1 cellular context compared by ENCODE assay signal in genomic region chr2:37196320-37197195, GRCh38.
TF ChIP-seq lines count a peak whose summit lies in the region.

TSS of gene CEBPZOS (plus strand) at chr2:37196496. CDS start at chr2:37199705, 3,209 bp downstream.

TF ChIP-seq in HepG2, 621 proteins besides CTCF, POLR2A, EP300 and RAD21 (continued from another document and continues in another):
- TF ChIP-seq, protein P1, sequence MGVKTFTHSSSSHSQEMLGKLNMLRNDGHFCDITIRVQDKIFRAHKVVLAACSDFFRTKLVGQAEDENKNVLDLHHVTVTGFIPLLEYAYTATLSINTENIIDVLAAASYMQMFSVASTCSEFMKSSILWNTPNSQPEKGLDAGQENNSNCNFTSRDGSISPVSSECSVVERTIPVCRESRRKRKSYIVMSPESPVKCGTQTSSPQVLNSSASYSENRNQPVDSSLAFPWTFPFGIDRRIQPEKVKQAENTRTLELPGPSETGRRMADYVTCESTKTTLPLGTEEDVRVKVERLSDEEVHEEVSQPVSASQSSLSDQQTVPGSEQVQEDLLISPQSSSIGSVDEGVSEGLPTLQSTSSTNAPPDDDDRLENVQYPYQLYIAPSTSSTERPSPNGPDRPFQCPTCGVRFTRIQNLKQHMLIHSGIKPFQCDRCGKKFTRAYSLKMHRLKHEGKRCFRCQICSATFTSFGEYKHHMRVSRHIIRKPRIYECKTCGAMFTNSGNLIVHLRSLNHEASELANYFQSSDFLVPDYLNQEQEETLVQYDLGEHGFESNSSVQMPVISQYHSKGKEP (CRISPR knock-in tag; IDR thresholded peaks at IDR 0.05), result peak; percentile 85
- TF ChIP-seq SPEN (CRISPR knock-in tag; IDR thresholded peaks at IDR 0.05; ENCODE audit: low read depth), result peak; percentile 92
- no peak for TF ChIP-seq KLF12 (CRISPR knock-in tag; IDR thresholded peaks at IDR 0.05; ENCODE audit: borderline replicate concordance)
- TF ChIP-seq ZNF619 (CRISPR knock-in tag; IDR thresholded peaks at IDR 0.05), result 0 out of 2 replicates have a peak, but pooled peaks have one; percentile 50
- peak; percentile 97 for TF ChIP-seq POGK (CRISPR knock-in tag; conservative IDR thresholded peaks at IDR 0.05)
- TF ChIP-seq, protein P2, sequence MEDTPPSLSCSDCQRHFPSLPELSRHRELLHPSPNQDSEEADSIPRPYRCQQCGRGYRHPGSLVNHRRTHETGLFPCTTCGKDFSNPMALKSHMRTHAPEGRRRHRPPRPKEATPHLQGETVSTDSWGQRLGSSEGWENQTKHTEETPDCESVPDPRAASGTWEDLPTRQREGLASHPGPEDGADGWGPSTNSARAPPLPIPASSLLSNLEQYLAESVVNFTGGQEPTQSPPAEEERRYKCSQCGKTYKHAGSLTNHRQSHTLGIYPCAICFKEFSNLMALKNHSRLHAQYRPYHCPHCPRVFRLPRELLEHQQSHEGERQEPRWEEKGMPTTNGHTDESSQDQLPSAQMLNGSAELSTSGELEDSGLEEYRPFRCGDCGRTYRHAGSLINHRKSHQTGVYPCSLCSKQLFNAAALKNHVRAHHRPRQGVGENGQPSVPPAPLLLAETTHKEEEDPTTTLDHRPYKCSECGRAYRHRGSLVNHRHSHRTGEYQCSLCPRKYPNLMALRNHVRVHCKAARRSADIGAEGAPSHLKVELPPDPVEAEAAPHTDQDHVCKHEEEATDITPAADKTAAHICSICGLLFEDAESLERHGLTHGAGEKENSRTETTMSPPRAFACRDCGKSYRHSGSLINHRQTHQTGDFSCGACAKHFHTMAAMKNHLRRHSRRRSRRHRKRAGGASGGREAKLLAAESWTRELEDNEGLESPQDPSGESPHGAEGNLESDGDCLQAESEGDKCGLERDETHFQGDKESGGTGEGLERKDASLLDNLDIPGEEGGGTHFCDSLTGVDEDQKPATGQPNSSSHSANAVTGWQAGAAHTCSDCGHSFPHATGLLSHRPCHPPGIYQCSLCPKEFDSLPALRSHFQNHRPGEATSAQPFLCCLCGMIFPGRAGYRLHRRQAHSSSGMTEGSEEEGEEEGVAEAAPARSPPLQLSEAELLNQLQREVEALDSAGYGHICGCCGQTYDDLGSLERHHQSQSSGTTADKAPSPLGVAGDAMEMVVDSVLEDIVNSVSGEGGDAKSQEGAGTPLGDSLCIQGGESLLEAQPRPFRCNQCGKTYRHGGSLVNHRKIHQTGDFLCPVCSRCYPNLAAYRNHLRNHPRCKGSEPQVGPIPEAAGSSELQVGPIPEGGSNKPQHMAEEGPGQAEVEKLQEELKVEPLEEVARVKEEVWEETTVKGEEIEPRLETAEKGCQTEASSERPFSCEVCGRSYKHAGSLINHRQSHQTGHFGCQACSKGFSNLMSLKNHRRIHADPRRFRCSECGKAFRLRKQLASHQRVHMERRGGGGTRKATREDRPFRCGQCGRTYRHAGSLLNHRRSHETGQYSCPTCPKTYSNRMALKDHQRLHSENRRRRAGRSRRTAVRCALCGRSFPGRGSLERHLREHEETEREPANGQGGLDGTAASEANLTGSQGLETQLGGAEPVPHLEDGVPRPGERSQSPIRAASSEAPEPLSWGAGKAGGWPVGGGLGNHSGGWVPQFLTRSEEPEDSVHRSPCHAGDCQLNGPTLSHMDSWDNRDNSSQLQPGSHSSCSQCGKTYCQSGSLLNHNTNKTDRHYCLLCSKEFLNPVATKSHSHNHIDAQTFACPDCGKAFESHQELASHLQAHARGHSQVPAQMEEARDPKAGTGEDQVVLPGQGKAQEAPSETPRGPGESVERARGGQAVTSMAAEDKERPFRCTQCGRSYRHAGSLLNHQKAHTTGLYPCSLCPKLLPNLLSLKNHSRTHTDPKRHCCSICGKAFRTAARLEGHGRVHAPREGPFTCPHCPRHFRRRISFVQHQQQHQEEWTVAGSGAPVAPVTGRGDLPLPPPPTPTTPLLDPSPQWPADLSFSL (CRISPR knock-in tag; IDR thresholded peaks at IDR 0.05), result no peak
- peak; percentile 72 for TF ChIP-seq SAP130 (CRISPR knock-in tag; IDR thresholded peaks at IDR 0.05; ENCODE audit: low read depth)
- no peak for TF ChIP-seq STAG1 (CRISPR knock-in tag; IDR thresholded peaks at IDR 0.05)
- TF ChIP-seq, protein P3, sequence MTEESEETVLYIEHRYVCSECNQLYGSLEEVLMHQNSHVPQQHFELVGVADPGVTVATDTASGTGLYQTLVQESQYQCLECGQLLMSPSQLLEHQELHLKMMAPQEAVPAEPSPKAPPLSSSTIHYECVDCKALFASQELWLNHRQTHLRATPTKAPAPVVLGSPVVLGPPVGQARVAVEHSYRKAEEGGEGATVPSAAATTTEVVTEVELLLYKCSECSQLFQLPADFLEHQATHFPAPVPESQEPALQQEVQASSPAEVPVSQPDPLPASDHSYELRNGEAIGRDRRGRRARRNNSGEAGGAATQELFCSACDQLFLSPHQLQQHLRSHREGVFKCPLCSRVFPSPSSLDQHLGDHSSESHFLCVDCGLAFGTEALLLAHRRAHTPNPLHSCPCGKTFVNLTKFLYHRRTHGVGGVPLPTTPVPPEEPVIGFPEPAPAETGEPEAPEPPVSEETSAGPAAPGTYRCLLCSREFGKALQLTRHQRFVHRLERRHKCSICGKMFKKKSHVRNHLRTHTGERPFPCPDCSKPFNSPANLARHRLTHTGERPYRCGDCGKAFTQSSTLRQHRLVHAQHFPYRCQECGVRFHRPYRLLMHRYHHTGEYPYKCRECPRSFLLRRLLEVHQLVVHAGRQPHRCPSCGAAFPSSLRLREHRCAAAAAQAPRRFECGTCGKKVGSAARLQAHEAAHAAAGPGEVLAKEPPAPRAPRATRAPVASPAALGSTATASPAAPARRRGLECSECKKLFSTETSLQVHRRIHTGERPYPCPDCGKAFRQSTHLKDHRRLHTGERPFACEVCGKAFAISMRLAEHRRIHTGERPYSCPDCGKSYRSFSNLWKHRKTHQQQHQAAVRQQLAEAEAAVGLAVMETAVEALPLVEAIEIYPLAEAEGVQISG (CRISPR knock-in tag; IDR thresholded peaks at IDR 0.05), result peak; percentile 77
- peak; percentile 63; the same call in 1 of the 2 replicates for TF ChIP-seq KLF6 (CRISPR knock-in tag; IDR thresholded peaks at IDR 0.05)
- TF ChIP-seq SMAD1 (CRISPR knock-in tag; IDR thresholded peaks at IDR 0.05; ENCODE audit: borderline replicate concordance, low read depth), result peak; percentile 48; the same call in 1 of the 2 replicates
- TF ChIP-seq ATAD3A (CRISPR knock-in tag; IDR thresholded peaks at IDR 0.05), result no peak
- no peak; the same call in 1 of the 2 replicates for TF ChIP-seq FIP1L1 (IDR thresholded peaks at IDR 0.05; ENCODE audit: borderline replicate concordance, insufficient read depth, low read depth, low read length)
- peak; percentile 99 for TF ChIP-seq ZNF225 (CRISPR knock-in tag; IDR thresholded peaks at IDR 0.05)
- TF ChIP-seq ATF7-NPFF (CRISPR knock-in tag; IDR thresholded peaks at IDR 0.05; ENCODE audit: low read depth), result peak; percentile 92
- TF ChIP-seq TOPORS (CRISPR knock-in tag; IDR thresholded peaks at IDR 0.05), result peak; percentile 97
- TF ChIP-seq KDM2A (CRISPR knock-in tag; IDR thresholded peaks at IDR 0.05; ENCODE audit: borderline replicate concordance, low read depth), result peak; percentile 87; the same call in 1 of the 2 replicates
- TF ChIP-seq FUBP1 (CRISPR knock-in tag; IDR thresholded peaks at IDR 0.05; ENCODE audit: borderline replicate concordance), result no peak
- peak; percentile 97 for TF ChIP-seq ZNF430 (CRISPR knock-in tag; IDR thresholded peaks at IDR 0.05)
- 0 out of 2 replicates have a peak, but pooled peaks have one; percentile 29 for TF ChIP-seq DDIT3 (CRISPR knock-in tag; IDR thresholded peaks at IDR 0.05)
- no peak for TF ChIP-seq NONO (IDR thresholded peaks at IDR 0.05)
- TF ChIP-seq NONO (CRISPR knock-in tag; conservative IDR thresholded peaks at IDR 0.05), result no peak; the same call in 1 of the 2 replicates
- TF ChIP-seq SATB2 (CRISPR knock-in tag; IDR thresholded peaks at IDR 0.05), result peak; percentile 90; the same call in 1 of the 2 replicates
- peak; percentile 95 for TF ChIP-seq ZNF564 (CRISPR knock-in tag; IDR thresholded peaks at IDR 0.05)
- TF ChIP-seq TSC22D2 (CRISPR knock-in tag; IDR thresholded peaks at IDR 0.05; ENCODE audit: borderline replicate concordance), result peak; percentile 75
- peak; percentile 38 for TF ChIP-seq FOXA3 (CRISPR knock-in tag; IDR thresholded peaks at IDR 0.05)
- TF ChIP-seq, protein P4, sequence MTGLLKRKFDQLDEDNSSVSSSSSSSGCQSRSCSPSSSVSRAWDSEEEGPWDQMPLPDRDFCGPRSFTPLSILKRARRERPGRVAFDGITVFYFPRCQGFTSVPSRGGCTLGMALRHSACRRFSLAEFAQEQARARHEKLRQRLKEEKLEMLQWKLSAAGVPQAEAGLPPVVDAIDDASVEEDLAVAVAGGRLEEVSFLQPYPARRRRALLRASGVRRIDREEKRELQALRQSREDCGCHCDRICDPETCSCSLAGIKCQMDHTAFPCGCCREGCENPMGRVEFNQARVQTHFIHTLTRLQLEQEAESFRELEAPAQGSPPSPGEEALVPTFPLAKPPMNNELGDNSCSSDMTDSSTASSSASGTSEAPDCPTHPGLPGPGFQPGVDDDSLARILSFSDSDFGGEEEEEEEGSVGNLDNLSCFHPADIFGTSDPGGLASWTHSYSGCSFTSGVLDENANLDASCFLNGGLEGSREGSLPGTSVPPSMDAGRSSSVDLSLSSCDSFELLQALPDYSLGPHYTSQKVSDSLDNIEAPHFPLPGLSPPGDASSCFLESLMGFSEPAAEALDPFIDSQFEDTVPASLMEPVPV (CRISPR knock-in tag; IDR thresholded peaks at IDR 0.05), result peak; percentile 87; the same call in 1 of the 2 replicates
- TF ChIP-seq PAWR (CRISPR knock-in tag; IDR thresholded peaks at IDR 0.05; ENCODE audit: borderline replicate concordance), result no peak
- no peak for TF ChIP-seq FOXK2 (IDR thresholded peaks at IDR 0.05)
- TF ChIP-seq LCORL (IDR thresholded peaks at IDR 0.05), result no peak; the same call in 1 of the 2 replicates
- TF ChIP-seq LCORL (CRISPR knock-in tag; IDR thresholded peaks at IDR 0.05), result 0 out of 2 replicates have a peak, but pooled peaks have one; percentile 45
- no peak for TF ChIP-seq NCOA5 (CRISPR knock-in tag; IDR thresholded peaks at IDR 0.05)
- peak; percentile 93 for TF ChIP-seq ZNF781 (CRISPR knock-in tag; IDR thresholded peaks at IDR 0.05; ENCODE audit: borderline replicate concordance, not compliant biosample characterization)
- no peak for TF ChIP-seq SMAD9 (CRISPR knock-in tag; IDR thresholded peaks at IDR 0.05)
- TF ChIP-seq AKAP8 (CRISPR knock-in tag; IDR thresholded peaks at IDR 0.05), result peak; percentile 84
- no peak; the same call in none of the 2 replicates for TF ChIP-seq ZNF546 (CRISPR knock-in tag; conservative IDR thresholded peaks at IDR 0.05)
- peak; percentile 84 for TF ChIP-seq ZSCAN5A (CRISPR knock-in tag; IDR thresholded peaks at IDR 0.05; ENCODE audit: borderline replicate concordance)
- TF ChIP-seq, protein P5, sequence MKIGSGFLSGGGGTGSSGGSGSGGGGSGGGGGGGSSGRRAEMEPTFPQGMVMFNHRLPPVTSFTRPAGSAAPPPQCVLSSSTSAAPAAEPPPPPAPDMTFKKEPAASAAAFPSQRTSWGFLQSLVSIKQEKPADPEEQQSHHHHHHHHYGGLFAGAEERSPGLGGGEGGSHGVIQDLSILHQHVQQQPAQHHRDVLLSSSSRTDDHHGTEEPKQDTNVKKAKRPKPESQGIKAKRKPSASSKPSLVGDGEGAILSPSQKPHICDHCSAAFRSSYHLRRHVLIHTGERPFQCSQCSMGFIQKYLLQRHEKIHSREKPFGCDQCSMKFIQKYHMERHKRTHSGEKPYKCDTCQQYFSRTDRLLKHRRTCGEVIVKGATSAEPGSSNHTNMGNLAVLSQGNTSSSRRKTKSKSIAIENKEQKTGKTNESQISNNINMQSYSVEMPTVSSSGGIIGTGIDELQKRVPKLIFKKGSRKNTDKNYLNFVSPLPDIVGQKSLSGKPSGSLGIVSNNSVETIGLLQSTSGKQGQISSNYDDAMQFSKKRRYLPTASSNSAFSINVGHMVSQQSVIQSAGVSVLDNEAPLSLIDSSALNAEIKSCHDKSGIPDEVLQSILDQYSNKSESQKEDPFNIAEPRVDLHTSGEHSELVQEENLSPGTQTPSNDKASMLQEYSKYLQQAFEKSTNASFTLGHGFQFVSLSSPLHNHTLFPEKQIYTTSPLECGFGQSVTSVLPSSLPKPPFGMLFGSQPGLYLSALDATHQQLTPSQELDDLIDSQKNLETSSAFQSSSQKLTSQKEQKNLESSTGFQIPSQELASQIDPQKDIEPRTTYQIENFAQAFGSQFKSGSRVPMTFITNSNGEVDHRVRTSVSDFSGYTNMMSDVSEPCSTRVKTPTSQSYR (CRISPR knock-in tag; IDR thresholded peaks at IDR 0.05; ENCODE audit: borderline replicate concordance), result no peak; the same call in 1 of the 2 replicates
- TF ChIP-seq ZNF747 (CRISPR knock-in tag; IDR thresholded peaks at IDR 0.05; ENCODE audit: borderline replicate concordance), result peak; percentile 92; the same call in 1 of the 2 replicates
